In genomic region chr22:17217179-17217578, GRCh38 we compare ENCODE assay signal across 10 cellular contexts. TPM values are rescaled to one million over a fixed set of nuclear protein-coding genes. Genes with fewer than 3 reads are reported as not detected.
DNase-seq lines count a peak whose midpoint lies in the region; ATAC-seq and TF ChIP-seq lines count a peak whose summit lies in the region.
"Had no signal": no experiment of that assay in that cellular context is flagged by ENCODE, and none has a peak within 500 bp of the region (broad histone marks: within the 10 kb centered on the region; RNA-seq: fewer than 3 reads in every experiment).

No MANE protein-coding gene starts in this region.

- no peak overlapping the region for H3K4me2 ChIP-seq in PC-3 (ENCODE audit: low read length)

- CTCF ChIA-PET in activated naive CD4-positive, alpha-beta T cell treated with anti-CD3 and anti-CD28 coated beads, Interleukin-2, amount 10 ng/mL, durations not matched to agents 7 days and 5 days (lab: Charles Lee), result no interaction called here
- CTCF ChIA-PET in Calu3 (lab: Charles Lee), result no interaction called here
- CTCF ChIA-PET in PC-3 (lab: Charles Lee), result no interaction called here

- no peaks in the 10 kb centered on the region for H3F3A ChIP-seq in PC-3 (ENCODE audit: low read length, unreplicated experiment)

- no peak for TF ChIP-seq CTCF in Calu3 (IDR thresholded peaks at IDR 0.05; ENCODE audit: unreplicated experiment)
- no peak for TF ChIP-seq CTCF in PC-3 (conservative IDR thresholded peaks at IDR 0.05; ENCODE audit: low read depth, low read length)

- POLR2A ChIA-PET in PC-3 (lab: Charles Lee; ENCODE audit: unreplicated experiment), result no interaction called here

- intact Hi-C loops in Calu3 (cut with micrococcal nuclease; ENCODE audit: unreplicated experiment) (no loop called here), PC-3 (cut with micrococcal nuclease) (loop anchor here (10.0 kb wide), 1 partner anchor 148 kb away; the partner anchor contains the start of gene CECR2)

- H3K36me3 ChIP-seq in thymus (ENCODE audit: control insufficient read depth, insufficient read depth) (peaks cover 10% of the 10 kb centered on the region), PC-3 (ENCODE audit: low read depth, low read length) (no peaks in the 10 kb centered on the region)

- peak; percentile 56 for ATAC-seq in activated naive CD8-positive, alpha-beta T cell treated with anti-CD3 and anti-CD28 coated beads, Interleukin-2, amount 50 U/mL, for 24 hours
- no peak for ATAC-seq in PC-3

- no peaks in the 10 kb centered on the region for H3K9me2 ChIP-seq in PC-3 (replicated peaks; ENCODE audit: low read length)

- peak overlapping the region; percentile 93 for H3K27ac Mint-ChIP-seq in activated naive CD4-positive, alpha-beta T cell treated with anti-CD3 and anti-CD28 coated beads, Interleukin-2, amount 10 ng/mL, durations not matched to agents 7 days and 5 days
- H3K27ac Mint-ChIP-seq in IgD-negative memory B cell (peak overlapping the region; percentile 46 to 96 (median 91)), Calu3 (ENCODE audit: unreplicated experiment) (no peak overlapping the region)
- peak overlapping the region; percentile 74 for H3K27ac Mint-ChIP-seq in activated naive CD8-positive, alpha-beta T cell treated with anti-CD3 and anti-CD28 coated beads, Interleukin-2, amount 50 U/mL, for 24 hours

- peaks cover 78% of the 10 kb centered on the region for H3K4me1 Mint-ChIP-seq in activated naive CD4-positive, alpha-beta T cell treated with anti-CD3 and anti-CD28 coated beads, Interleukin-2, amount 10 ng/mL, durations not matched to agents 7 days and 5 days
- peaks cover 45 to 48% (median 46%) of the 10 kb centered on the region in 3 donors for H3K4me1 Mint-ChIP-seq in IgD-negative memory B cell
- peaks cover 65% of the 10 kb centered on the region for H3K4me1 Mint-ChIP-seq in activated naive CD8-positive, alpha-beta T cell treated with anti-CD3 and anti-CD28 coated beads, Interleukin-2, amount 50 U/mL, for 24 hours
- no peaks in the 10 kb centered on the region for H3K4me1 Mint-ChIP-seq in Calu3 (ENCODE audit: low read depth, unreplicated experiment)

- H3K9me3 Mint-ChIP-seq in activated naive CD4-positive, alpha-beta T cell treated with anti-CD3 and anti-CD28 coated beads, Interleukin-2, amount 10 ng/mL, durations not matched to agents 7 days and 5 days, result no peaks in the 10 kb centered on the region
- H3K9me3 Mint-ChIP-seq in IgD-negative memory B cell, result peaks cover 0 to 2% (median 0%) of the 10 kb centered on the region in 3 donors
- H3K9me3 Mint-ChIP-seq in activated naive CD8-positive, alpha-beta T cell treated with anti-CD3 and anti-CD28 coated beads, Interleukin-2, amount 50 U/mL, for 24 hours, result no peaks in the 10 kb centered on the region
- H3K9me3 Mint-ChIP-seq in Calu3 (ENCODE audit: low read depth, unreplicated experiment), result no peaks in the 10 kb centered on the region

- H3K9ac ChIP-seq in PC-3 (ENCODE audit: low read length), result no peak overlapping the region

- peaks cover 17% of the 10 kb centered on the region for H3K36me3 Mint-ChIP-seq in activated naive CD4-positive, alpha-beta T cell treated with anti-CD3 and anti-CD28 coated beads, Interleukin-2, amount 10 ng/mL, durations not matched to agents 7 days and 5 days
- H3K36me3 Mint-ChIP-seq in IgD-negative memory B cell (peaks cover 10% of the 10 kb centered on the region), Calu3 (ENCODE audit: insufficient read depth, unreplicated experiment) (no peaks in the 10 kb centered on the region)
- no peaks in the 10 kb centered on the region for H3K36me3 Mint-ChIP-seq in activated naive CD8-positive, alpha-beta T cell treated with anti-CD3 and anti-CD28 coated beads, Interleukin-2, amount 50 U/mL, for 24 hours (ENCODE audit: low read depth)

- H3K27me3 Mint-ChIP-seq in activated naive CD4-positive, alpha-beta T cell treated with anti-CD3 and anti-CD28 coated beads, Interleukin-2, amount 10 ng/mL, durations not matched to agents 7 days and 5 days, result peaks cover 10% of the 10 kb centered on the region
- H3K27me3 Mint-ChIP-seq in IgD-negative memory B cell (no peaks in the 10 kb centered on the region), Calu3 (ENCODE audit: unreplicated experiment) (peaks cover 54% of the 10 kb centered on the region)
- no peaks in the 10 kb centered on the region for H3K27me3 Mint-ChIP-seq in activated naive CD8-positive, alpha-beta T cell treated with anti-CD3 and anti-CD28 coated beads, Interleukin-2, amount 50 U/mL, for 24 hours

- H3K4me3 ChIP-seq in thymus (ENCODE audit: low read length) (peak overlapping the region; percentile 32), PC-3 (ENCODE audit: low read length) (no peak overlapping the region)

- H2AFZ ChIP-seq in PC-3 (ENCODE audit: low read length), result no peak overlapping the region

- H3K4me1 ChIP-seq in thymus (ENCODE audit: control insufficient read depth, insufficient read depth, low read length), result peaks cover 14% of the 10 kb centered on the region
- H3K4me1 ChIP-seq in PC-3 (ENCODE audit: insufficient read depth, low read length), result no peaks in the 10 kb centered on the region

- H3K27ac ChIP-seq in thymus (ENCODE audit: low read depth) (peak overlapping the region; percentile 75), PC-3 (ENCODE audit: low read length) (no peak overlapping the region)

- H3K9me3 ChIP-seq in thymus (ENCODE audit: control insufficient read depth) (no peaks in the 10 kb centered on the region), PC-3 (ENCODE audit: low read length) (no peaks in the 10 kb centered on the region)

- no peaks in the 10 kb centered on the region for H3K27me3 ChIP-seq in thymus (ENCODE audit: control insufficient read depth, insufficient read depth)
- H3K27me3 ChIP-seq in PC-3 (ENCODE audit: low read length), result peaks cover 7% of the 10 kb centered on the region

- H3K79me2 ChIP-seq in PC-3 (ENCODE audit: low read length), result no peaks in the 10 kb centered on the region

- H3K4me3 Mint-ChIP-seq in activated naive CD4-positive, alpha-beta T cell treated with anti-CD3 and anti-CD28 coated beads, Interleukin-2, amount 10 ng/mL, durations not matched to agents 7 days and 5 days, result peak overlapping the region; percentile 78
- H3K4me3 Mint-ChIP-seq in IgD-negative memory B cell (peak overlapping the region; percentile 74 to 93 (median 82)), Calu3 (ENCODE audit: low read depth, unreplicated experiment) (no peak overlapping the region)
- peak overlapping the region; percentile 80 for H3K4me3 Mint-ChIP-seq in activated naive CD8-positive, alpha-beta T cell treated with anti-CD3 and anti-CD28 coated beads, Interleukin-2, amount 50 U/mL, for 24 hours

- no peaks in the 10 kb centered on the region for H4K20me1 ChIP-seq in PC-3 (ENCODE audit: low read length)

- DNase-seq in activated naive CD4-positive, alpha-beta T cell treated with anti-CD3 and anti-CD28 coated beads, Interleukin-2, amount 10 ng/mL, durations not matched to agents 7 days and 5 days, result peak; percentile 50
- DNase-seq in activated naive CD4-positive, alpha-beta T cell (lab: John Stamatoyannopoulos, UW), result no peak
- no peak for DNase-seq in activated naive CD8-positive, alpha-beta T cell treated with anti-CD3 and anti-CD28 coated beads, Interleukin-2, amount 50 U/mL, for 24 hours
- no peak for DNase-seq in Calu3
- no peak for DNase-seq in NCI-H510A treated with DMSO at 0.1 percent for 48 hours (lab: John Stamatoyannopoulos, UW)
- DNase-seq in PC-3, result no peak
- DNase-seq: NCI-H1417, SIG-M5 had no signal

- WGBS in thymus, result 2% methylated on average over 1 of the region's 1 CpG

- BruUV-seq in Calu3 (replicated peaks; lab: Mats Ljungman, UMichigan) (no TSS peak), PC-3 (replicated peaks; lab: Mats Ljungman, UMichigan) (no TSS peak)

RNA-seq across cellular contexts. Expression of gene ADA2, which starts 2.1 kb away (rescaled TPM):
- polyA plus RNA-seq in IgD-negative memory B cell (59.9 TPM), thymus (37.7 TPM)
- total RNA-seq in Calu3 (2022) (not detected in 2 replicates), PC-3 (2014; rRNA removed) (not detected in 2 replicates)

RNA-seq across cellular contexts. Expression of gene HDHD5, which starts 58.1 kb away (rescaled TPM):
- polyA plus RNA-seq in IgD-negative memory B cell (49.4 TPM), thymus (30.7 TPM)
- total RNA-seq in Calu3 (2022) (44.4 and 48.0 TPM in 2 replicates), PC-3 (2014; rRNA removed) (57.3 and 62.9 TPM in 2 replicates)
